16 cellular contexts compared by ENCODE assay signal in genomic region chr3:169295912-169296311, GRCh38.
DNase-seq lines count a peak whose midpoint lies in the region; ATAC-seq and TF ChIP-seq lines count a peak whose summit lies in the region.
"Had no signal": no experiment of that assay in that cellular context is flagged by ENCODE, and none has a peak within 500 bp of the region (broad histone marks: within the 10 kb centered on the region; RNA-seq: fewer than 3 reads in every experiment).

No MANE protein-coding gene starts in this region.

- CTCF ChIA-PET in activated CD8-positive, alpha-beta T cell treated with anti-CD3 and anti-CD28 coated beads for 36 hours (lab: Charles Lee), result no interaction called here

- no peaks in the 10 kb centered on the region for H3K9me3 Mint-ChIP-seq in activated CD8-positive, alpha-beta T cell treated with anti-CD3 and anti-CD28 coated beads for 36 hours
- H3K9me3 Mint-ChIP-seq in stimulated activated effector memory CD8-positive, alpha-beta T cell treated with anti-CD3 and anti-CD28 coated beads, Interleukin-12 subunit alpha, Interleukin-12 subunit beta, amount 100 ng/mL, for 72 hours, result peaks cover 7% of the 10 kb centered on the region

- H3K4me3 Mint-ChIP-seq in activated CD8-positive, alpha-beta T cell treated with anti-CD3 and anti-CD28 coated beads for 36 hours, result no peak overlapping the region
- no peak overlapping the region for H3K4me3 Mint-ChIP-seq in stimulated activated effector memory CD8-positive, alpha-beta T cell treated with anti-CD3 and anti-CD28 coated beads, Interleukin-12 subunit alpha, Interleukin-12 subunit beta, amount 100 ng/mL, for 72 hours

- no peaks in the 10 kb centered on the region for H3K36me3 Mint-ChIP-seq in activated CD8-positive, alpha-beta T cell treated with anti-CD3 and anti-CD28 coated beads for 36 hours (ENCODE audit: low read depth)
- H3K36me3 Mint-ChIP-seq in stimulated activated effector memory CD8-positive, alpha-beta T cell treated with anti-CD3 and anti-CD28 coated beads, Interleukin-12 subunit alpha, Interleukin-12 subunit beta, amount 100 ng/mL, for 72 hours, result no peaks in the 10 kb centered on the region

- intact Hi-C loops in activated CD8-positive, alpha-beta T cell treated with anti-CD3 and anti-CD28 coated beads for 36 hours (cut with micrococcal nuclease), result no loop called here
- intact Hi-C loops in sciatic nerve (cut with DNase I), result no loop called here

- no peak overlapping the region for H3K27ac Mint-ChIP-seq in activated CD8-positive, alpha-beta T cell treated with anti-CD3 and anti-CD28 coated beads for 36 hours
- no peak overlapping the region for H3K27ac Mint-ChIP-seq in stimulated activated effector memory CD8-positive, alpha-beta T cell treated with anti-CD3 and anti-CD28 coated beads, Interleukin-12 subunit alpha, Interleukin-12 subunit beta, amount 100 ng/mL, for 72 hours

- DNase-seq in RPMI8226, result peak; percentile 80
- DNase-seq in activated CD8-positive, alpha-beta T cell treated with anti-CD3 and anti-CD28 coated beads for 36 hours, result no peak
- no peak for DNase-seq in stimulated activated effector memory CD8-positive, alpha-beta T cell treated with anti-CD3 and anti-CD28 coated beads, Interleukin-12 subunit alpha, Interleukin-12 subunit beta, amount 100 ng/mL, for 72 hours (ENCODE audit: low spot score in 2 of 2)
- no peak for DNase-seq in sciatic nerve (ENCODE audit: low spot score)
- DNase-seq: activated CD4-positive, alpha-beta T cell treated with anti-CD3 and anti-CD28 coated beads, Interleukin-2, amount 50 U/mL, for 1 hour; DND-41; effector CD4-positive, alpha-beta T cell; foreskin melanocyte; NCI-H1092; NCI-H446; retina; T-helper 9 cell had no signal

- no peaks in the 10 kb centered on the region for H3K4me1 Mint-ChIP-seq in activated CD8-positive, alpha-beta T cell treated with anti-CD3 and anti-CD28 coated beads for 36 hours (ENCODE audit: low read depth)
- H3K4me1 Mint-ChIP-seq in stimulated activated effector memory CD8-positive, alpha-beta T cell treated with anti-CD3 and anti-CD28 coated beads, Interleukin-12 subunit alpha, Interleukin-12 subunit beta, amount 100 ng/mL, for 72 hours, result no peaks in the 10 kb centered on the region

- POLR2A ChIA-PET in activated CD8-positive, alpha-beta T cell treated with anti-CD3 and anti-CD28 coated beads for 36 hours (lab: Charles Lee), result no interaction called here

- TF ChIP-seq CTCF in activated CD8-positive, alpha-beta T cell treated with anti-CD3 and anti-CD28 coated beads for 36 hours (IDR thresholded peaks at IDR 0.05), result no peak

- H3K27me3 Mint-ChIP-seq in activated CD8-positive, alpha-beta T cell treated with anti-CD3 and anti-CD28 coated beads for 36 hours, result peaks cover 5% of the 10 kb centered on the region

- ATAC-seq in GM18519 (IDR thresholded peaks at IDR 0.05; ENCODE audit: low FRiP score, unreplicated experiment), result peak; percentile 73
- ATAC-seq in GM21390 (IDR thresholded peaks at IDR 0.05; ENCODE audit: unreplicated experiment), result peak; percentile 59
- ATAC-seq in HG02981 (IDR thresholded peaks at IDR 0.05; ENCODE audit: unreplicated experiment), result peak; percentile 56
- ATAC-seq in activated CD8-positive, alpha-beta T cell treated with anti-CD3 and anti-CD28 coated beads for 36 hours, result no peak
- no peak for ATAC-seq in GM21423 (IDR thresholded peaks at IDR 0.05; ENCODE audit: unreplicated experiment)
- ATAC-seq in stimulated activated effector memory CD8-positive, alpha-beta T cell treated with anti-CD3 and anti-CD28 coated beads, Interleukin-12 subunit alpha, Interleukin-12 subunit beta, amount 100 ng/mL, for 72 hours, result no peak
- ATAC-seq in sciatic nerve, result no peak

Comparison
In these comparisons a context has a peak if more than half of its experiments do, and no peak if none do; other contexts are left out.
1. ATAC-seq: peak in GM18519 (single experiment), GM21390 (single experiment) and HG02981 (single experiment); none in activated CD8-positive, alpha-beta T cell treated with anti-CD3 and anti-CD28 coated beads for 36 hours (single experiment), GM21423 (single experiment), stimulated activated effector memory CD8-positive, alpha-beta T cell treated with anti-CD3 and anti-CD28 coated beads, Interleukin-12 subunit alpha, Interleukin-12 subunit beta, amount 100 ng/mL, for 72 hours (single experiment) and sciatic nerve (single experiment).